ENCODE assay signal across 8 cellular contexts in the genomic region with DNA sequence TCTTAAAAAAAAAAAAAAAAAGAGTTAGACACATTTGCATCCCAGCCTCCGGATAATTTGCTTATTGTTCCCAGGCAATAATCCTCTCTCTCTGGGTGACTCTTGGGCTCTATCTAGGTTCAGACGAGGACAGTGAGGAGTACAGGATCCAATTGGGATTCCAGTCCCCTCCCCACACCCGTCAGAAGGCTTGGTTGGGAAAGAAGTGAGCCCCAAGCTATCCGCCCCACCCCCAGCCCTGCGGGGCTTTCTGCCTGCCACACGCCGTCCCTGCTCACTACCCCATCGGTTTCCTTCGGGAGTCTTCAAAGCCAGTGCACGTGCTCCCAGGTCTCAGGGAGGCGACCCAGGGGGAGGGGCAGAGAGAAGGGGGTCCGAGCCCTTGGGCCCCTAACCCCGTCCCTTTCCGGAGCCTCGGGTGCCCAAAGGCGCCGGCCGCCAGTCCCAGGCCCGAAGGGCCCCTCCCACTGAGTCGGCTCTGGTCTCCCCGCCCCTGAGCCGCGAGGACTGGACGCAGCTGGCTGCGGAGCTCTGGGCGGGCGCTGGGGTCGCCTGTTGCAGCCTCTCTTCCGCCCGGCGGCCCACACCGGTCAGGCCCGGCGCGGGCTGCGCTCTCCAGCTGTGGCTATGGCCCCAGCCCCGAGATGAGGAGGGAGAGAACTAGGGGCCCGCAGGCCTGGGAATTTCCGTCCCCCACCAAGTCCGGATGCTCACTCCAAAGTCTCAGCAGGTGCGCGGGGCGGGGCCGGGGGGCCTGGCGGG. TPM values are rescaled to one million over a fixed set of nuclear protein-coding genes. Genes with fewer than 3 reads are reported as not detected.
DNase-seq lines count a peak whose midpoint lies in the region; ATAC-seq lines count a peak whose summit lies in the region.

No MANE protein-coding gene starts in this region.

- DNase-seq in DMS79 (lab: John Stamatoyannopoulos, UW) (peak; percentile 57), RKO (ENCODE audit: low spot score) (peak; percentile 84), dermis blood vessel endothelial cell (peak; percentile 93), left lobe of liver (ENCODE audit: low spot score) (peak; percentile 80), NCI-H187 treated with DMSO at 0.1 percent for 48 hours (lab: John Stamatoyannopoulos, UW) (no peak)
- DNase-seq in stimulated activated naive CD4-positive, alpha-beta T cell treated with Interleukin-2 at 50 U/mL for 16 hours (lab: John Stamatoyannopoulos, UW), result peak; percentile 11

- ATAC-seq in GM19324 (IDR thresholded peaks at IDR 0.05; ENCODE audit: low FRiP score, unreplicated experiment), result peak; percentile 55
- peak; percentile 51 for ATAC-seq in HG03460 (IDR thresholded peaks at IDR 0.05; ENCODE audit: unreplicated experiment)
- ATAC-seq in left lobe of liver, result peak; percentile 48

RNA-seq across cellular contexts. Expression of a gene that starts 2.5 kb away (rescaled TPM):
- total RNA-seq in dermis blood vessel endothelial cell (0.23 TPM in 1 of 2 replicates, not detected in the other), left lobe of liver (not detected)

RNA-seq across cellular contexts. Expression of a gene that starts 4.2 kb away (rescaled TPM):
- total RNA-seq in dermis blood vessel endothelial cell (41.7 and 64.8 TPM in 2 replicates), left lobe of liver (37.5 TPM)

RNA-seq across cellular contexts. Expression of a gene that starts 27.7 kb away (rescaled TPM):
- total RNA-seq in dermis blood vessel endothelial cell (558 and 784 TPM in 2 replicates), left lobe of liver (187 TPM)

RNA-seq across cellular contexts. Expression of a gene that starts 38.1 kb away (rescaled TPM):
- 43.1 and 52.7 TPM in 2 replicates for total RNA-seq in dermis blood vessel endothelial cell
- 18.4 TPM for total RNA-seq in left lobe of liver

RNA-seq across cellular contexts. Expression of a gene that starts 46.1 kb away (rescaled TPM):
- 13.4 and 41.7 TPM in 2 replicates for total RNA-seq in dermis blood vessel endothelial cell
- total RNA-seq in left lobe of liver, result 2.8 TPM
